In the genomic region with DNA sequence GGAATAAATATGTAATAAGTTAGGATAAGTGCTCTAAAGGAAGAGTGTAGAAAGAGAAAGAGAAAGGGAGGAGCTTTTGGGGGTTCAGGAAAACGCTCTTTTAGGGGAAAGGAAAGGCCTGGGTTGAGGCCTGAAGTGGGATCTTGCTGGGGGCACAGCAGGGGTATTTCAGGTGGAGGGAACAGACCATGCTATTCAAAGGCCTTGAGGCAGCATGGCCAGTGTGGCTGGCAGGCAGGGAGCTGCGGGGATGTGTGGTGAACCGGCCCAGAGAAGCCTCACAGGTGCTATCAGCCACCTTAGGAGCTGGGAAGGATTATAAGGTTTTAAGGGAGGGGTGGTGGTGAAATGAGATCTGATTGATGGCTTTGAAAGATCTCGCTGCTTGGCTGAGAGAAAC, we compare ENCODE assay signal across 28 cellular contexts.
"Had no signal": no experiment of that assay in that cellular context is flagged by ENCODE, and none has a peak within 500 bp of the region (broad histone marks: within the 10 kb centered on the region; RNA-seq: fewer than 3 reads in every experiment).

No MANE protein-coding gene starts in this region.

- H3K4me3 Mint-ChIP-seq: activated B cell treated with CpG ODN at 0.5 μM for 24 hours; activated T-cell treated with anti-CD3 and anti-CD28 coated beads, Interleukin-2, amount 50 U/mL, for 72 hours; natural killer cell; stimulated activated memory B cell treated with anti-CD40 and anti-IgM and Interleukin-4, amounts not matched to agents 10 μg/mL and 1 μg/mL and 100 μg/mL, for 72 hours had no signal

- ATAC-seq: activated naive CD4-positive, alpha-beta T cell treated with anti-CD3 and anti-CD28 coated beads, Interleukin-2, amount 50 U/mL, for 72 hours; activated T-cell treated with anti-CD3 and anti-CD28 coated beads, Interleukin-2, amount 50 U/mL, for 72 hours; natural killer cell; sciatic nerve; stimulated activated memory B cell treated with anti-CD40 and anti-IgM and Interleukin-4, amounts not matched to agents 10 μg/mL and 1 μg/mL and 100 μg/mL, for 72 hours had no signal

- H3K27ac ChIP-seq: colonic mucosa, left ventricle myocardium inferior, ovary, prostate gland, skin epidermis, thoracic aorta, uterus had no signal

- H3K27ac Mint-ChIP-seq: activated B cell treated with CpG ODN at 0.5 μM for 24 hours; activated naive CD4-positive, alpha-beta T cell treated with anti-CD3 and anti-CD28 coated beads, Interleukin-2, amount 50 U/mL, for 72 hours; activated T-cell treated with anti-CD3 and anti-CD28 coated beads, Interleukin-2, amount 50 U/mL, for 72 hours; natural killer cell; stimulated activated memory B cell treated with anti-CD40 and anti-IgM and Interleukin-4, amounts not matched to agents 10 μg/mL and 1 μg/mL and 100 μg/mL, for 72 hours had no signal

- H3K4me1 ChIP-seq: colonic mucosa, prostate gland, uterus had no signal

- H3K4me3 ChIP-seq: colonic mucosa, dorsolateral prefrontal cortex, left ventricle myocardium inferior, lung, ovary, prostate gland, skin epidermis, thoracic aorta, uterus had no signal

- H3K9me3 Mint-ChIP-seq: activated naive CD4-positive, alpha-beta T cell treated with anti-CD3 and anti-CD28 coated beads, Interleukin-2, amount 50 U/mL, for 72 hours; activated T-cell treated with anti-CD3 and anti-CD28 coated beads, Interleukin-2, amount 50 U/mL, for 72 hours; natural killer cell; stimulated activated memory B cell treated with anti-CD40 and anti-IgM and Interleukin-4, amounts not matched to agents 10 μg/mL and 1 μg/mL and 100 μg/mL, for 72 hours had no signal

- H3K36me3 Mint-ChIP-seq: activated naive CD4-positive, alpha-beta T cell treated with anti-CD3 and anti-CD28 coated beads, Interleukin-2, amount 50 U/mL, for 72 hours; natural killer cell; stimulated activated memory B cell treated with anti-CD40 and anti-IgM and Interleukin-4, amounts not matched to agents 10 μg/mL and 1 μg/mL and 100 μg/mL, for 72 hours had no signal

- H3K9me3 ChIP-seq: colonic mucosa, left ventricle myocardium inferior, ovary, prostate gland, thoracic aorta, uterus had no signal

- FAIRE-seq: frontal cortex, islet of Langerhans, TTC549 had no signal

- H3K27me3 ChIP-seq: colonic mucosa, dorsolateral prefrontal cortex, ovary, uterus had no signal

- H3K36me3 ChIP-seq: colonic mucosa, left ventricle myocardium inferior, ovary, prostate gland, thoracic aorta, uterus had no signal

- DNase-seq: activated B cell treated with CpG ODN at 0.5 μM for 24 hours; activated naive CD4-positive, alpha-beta T cell; activated T-cell treated with anti-CD3 and anti-CD28 coated beads for 4 hours; activated T-cell treated with anti-CD3 and anti-CD28 coated beads, Interleukin-2, amount 50 U/mL, for 72 hours; cerebellar nuclear complex; colonic mucosa; dorsolateral prefrontal cortex; effector memory CD4-positive, alpha-beta T cell; left ventricle myocardium inferior; mesendoderm; natural killer cell; ovary; retina; stimulated activated CD4-positive, alpha-beta T cell treated with anti-CD3 and anti-CD28 coated beads, Interleukin-12 subunit alpha, Interleukin-12 subunit beta, amount 100 ng/mL, for 4 hours; stimulated activated CD4-positive, alpha-beta T cell treated with anti-CD3 and anti-CD28 coated beads, Interleukin-4, amount 100 ng/mL, for 24 hours; T-helper 9 cell; trophoblast cell; uterus had no signal
